11 cellular contexts compared by ENCODE assay signal in genomic region chr1:115679141-115679611, GRCh38. TPM values are rescaled to one million over a fixed set of nuclear protein-coding genes. Genes with fewer than 3 reads are reported as not detected.
DNase-seq lines count a peak whose midpoint lies in the region; ATAC-seq and TF ChIP-seq lines count a peak whose summit lies in the region.
"Had no signal": no experiment of that assay in that cellular context is flagged by ENCODE, and none has a peak within 500 bp of the region (broad histone marks: within the 10 kb centered on the region; RNA-seq: fewer than 3 reads in every experiment).

No MANE protein-coding gene starts in this region.

- no peaks in the 10 kb centered on the region for H3K9me3 ChIP-seq in thoracic aorta
- H3K9me3 ChIP-seq in CD4-positive, alpha-beta T cell (ENCODE audit: control insufficient read depth, low read length), result no peaks in the 10 kb centered on the region
- H3K9me3 ChIP-seq: spleen had no signal

- TF ChIP-seq CTCF in thoracic aorta (IDR thresholded peaks at IDR 0.05), result no peak
- TF ChIP-seq CTCF in CD4-positive, alpha-beta T cell (IDR thresholded peaks at IDR 0.05), result no peak

- no peak overlapping the region for H3K4me3 Mint-ChIP-seq in CD4-positive, alpha-beta T cell

- CTCF ChIA-PET in CD4-positive, alpha-beta T cell (lab: Charles Lee), result no interaction called here

- H3K27me3 Mint-ChIP-seq in CD4-positive, alpha-beta T cell, result no peaks in the 10 kb centered on the region

- intact Hi-C loops in CD4-positive, alpha-beta T cell (cut with DNase I, micrococcal nuclease), result no loop called here

- peak; percentile 88 for ATAC-seq in thoracic aorta (ENCODE audit: insufficient number of reproducible peaks, low FRiP score, low read depth)
- no peak for ATAC-seq in CD4-positive, alpha-beta T cell (ENCODE audit: poor library complexity)
- no peak for ATAC-seq in GM18907 (IDR thresholded peaks at IDR 0.05; ENCODE audit: unreplicated experiment)

- H3K4me1 ChIP-seq in thoracic aorta (ENCODE audit: control insufficient read depth in 1 of 2, low read depth in 2 of 2), result peaks cover 10 to 19% of the 10 kb centered on the region in 2 donors
- H3K4me1 ChIP-seq: spleen had no signal

- peak; percentile 82 for DNase-seq in HCEC 1CT
- peak; percentile 90 for DNase-seq in astrocyte of the hippocampus (ENCODE audit: low read depth, low spot score)
- peak; percentile 45 for DNase-seq in iPS-NIHi7 (ENCODE audit: extremely low spot score)
- no peak for DNase-seq in thoracic aorta (ENCODE audit: low spot score)
- no peak for DNase-seq in NCI-H1436 treated with DMSO at 0.1 percent for 48 hours (lab: John Stamatoyannopoulos, UW)
- DNase-seq in CD4-positive, alpha-beta T cell, result no peak
- no peak for DNase-seq in NCI-H524 (lab: John Stamatoyannopoulos, UW)
- DNase-seq: activated gamma-delta T cell, NCI-H1092, spleen had no signal

- H3K27ac ChIP-seq in thoracic aorta, result peak overlapping the region; percentile 63 to 81
- no peak overlapping the region for H3K27ac ChIP-seq in CD4-positive, alpha-beta T cell (ENCODE audit: low read depth, low read length)
- H3K27ac ChIP-seq: spleen had no signal

- H3K27ac Mint-ChIP-seq in CD4-positive, alpha-beta T cell, result no peak overlapping the region

- H3K36me3 ChIP-seq in thoracic aorta, result peaks cover 6% of the 10 kb centered on the region

- no peaks in the 10 kb centered on the region for H3K9me3 Mint-ChIP-seq in CD4-positive, alpha-beta T cell

- POLR2A ChIA-PET in CD4-positive, alpha-beta T cell (lab: Charles Lee), result no interaction called here

- no peaks in the 10 kb centered on the region for H3K4me1 Mint-ChIP-seq in CD4-positive, alpha-beta T cell (ENCODE audit: low read depth)

- no peaks in the 10 kb centered on the region for H3K27me3 ChIP-seq in thoracic aorta (replicated peaks; ENCODE audit: insufficient read depth)
- H3K27me3 ChIP-seq in CD4-positive, alpha-beta T cell (ENCODE audit: control insufficient read depth, insufficient read depth, low read length), result no peaks in the 10 kb centered on the region
- H3K27me3 ChIP-seq: spleen had no signal

- H3K4me3 ChIP-seq in thoracic aorta, result peak overlapping the region; percentile 53
- H3K4me3 ChIP-seq: spleen had no signal

- H3K36me3 Mint-ChIP-seq in CD4-positive, alpha-beta T cell (ENCODE audit: low read depth), result no peaks in the 10 kb centered on the region

RNA-seq across cellular contexts. Expression of gene VANGL1, which starts 37.4 kb away (rescaled TPM):
- 1 to 10 TPM; 6.5 to 8.8 TPM for total RNA-seq in thoracic aorta
- total RNA-seq in CD4-positive, alpha-beta T cell, result 1 to 10 TPM; 1.1 to 1.8 TPM

Comparison
In these comparisons a context has a peak if more than half of its experiments do, and no peak if none do; other contexts are left out.
1. DNase-seq: peak in HCEC 1CT (single experiment), astrocyte of the hippocampus (single experiment) and iPS-NIHi7 (single experiment); none in thoracic aorta (single experiment), NCI-H1436 treated with DMSO at 0.1 percent for 48 hours (single experiment), CD4-positive, alpha-beta T cell (0 of 10) and NCI-H524 (0 of 2).